In the genomic region with DNA sequence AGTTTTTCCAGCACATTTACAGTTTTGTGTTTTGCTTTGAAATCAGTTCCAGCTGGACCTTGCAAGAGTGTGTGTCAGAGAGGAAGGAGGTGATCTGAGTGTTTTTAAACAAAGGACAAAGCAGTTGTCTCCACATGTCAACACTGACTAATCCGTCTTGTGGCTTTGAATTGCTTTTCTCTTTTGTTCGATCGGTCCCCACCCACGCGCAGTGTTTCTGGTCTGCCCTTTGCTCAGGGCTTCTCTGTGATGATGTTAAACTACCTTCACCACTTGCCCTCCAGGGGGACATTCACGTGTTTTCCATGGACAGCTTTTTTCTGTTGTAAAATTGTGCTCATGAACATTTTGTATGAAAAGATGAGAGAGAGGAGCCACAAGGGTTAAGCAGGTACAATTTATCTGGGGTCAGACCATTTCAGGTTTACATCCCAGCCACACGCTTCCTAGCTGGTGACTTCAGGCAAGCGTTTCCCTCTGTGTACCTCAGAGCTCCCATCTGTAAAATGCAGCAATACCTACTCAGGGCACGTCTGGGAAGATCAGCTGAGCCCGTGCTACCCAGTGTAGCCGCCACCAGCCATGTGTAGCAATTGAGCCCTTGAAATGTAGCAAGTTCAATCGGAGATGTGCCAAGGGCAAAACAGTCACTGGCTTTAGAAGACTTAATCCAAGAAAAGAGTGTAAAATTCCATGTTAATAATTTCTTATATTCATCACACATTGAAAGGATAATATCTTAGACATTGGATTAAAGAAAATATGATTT, we compare ENCODE assay signal across 10 cellular contexts. TPM values are rescaled to one million over a fixed set of nuclear protein-coding genes. Genes with fewer than 3 reads are reported as not detected.
DNase-seq lines count a peak whose midpoint lies in the region; ATAC-seq and TF ChIP-seq lines count a peak whose summit lies in the region.
"Had no signal": no experiment of that assay in that cellular context is flagged by ENCODE, and none has a peak within 500 bp of the region (broad histone marks: within the 10 kb centered on the region; RNA-seq: fewer than 3 reads in every experiment).

No MANE protein-coding gene starts in this region.

- H3K4me3 ChIP-seq in SJCRH30, result no peak overlapping the region
- H3K4me3 ChIP-seq: lung had no signal

- no peaks in the 10 kb centered on the region for H3K4me1 Mint-ChIP-seq in WTC11

- peak; percentile 56 for DNase-seq in GM10266 (ENCODE audit: extremely low spot score)
- peak; percentile 59 to 76 for DNase-seq in SJCRH30
- peak; percentile 63 for DNase-seq in fibroblast of peridontal ligament (ENCODE audit: extremely low read depth)
- peak; percentile 58 to 61 for DNase-seq in stimulated activated CD4-positive, alpha-beta T cell treated with anti-CD3 and anti-CD28 coated beads, Interleukin-15, amount 100 ng/mL, for 48 hours (ENCODE audit: low read depth in 2 of 2)
- no peak for DNase-seq in germinal center (ENCODE audit: low spot score)
- DNase-seq in WTC11 (ENCODE audit: low spot score), result no peak
- no peak for DNase-seq in NCI-H2227 treated with DMSO at 0.1 percent for 48 hours (lab: John Stamatoyannopoulos, UW)
- DNase-seq: NCI-H1092 had no signal

- no peak overlapping the region for H3K27ac Mint-ChIP-seq in WTC11

- no peak for TF ChIP-seq CTCF in GM10266 (IDR thresholded peaks at IDR 0.05; ENCODE audit: control insufficient read depth, insufficient read depth, low read depth, missing control alignments)
- no peak for TF ChIP-seq CTCF in WTC11 (IDR thresholded peaks at IDR 0.05)

- H3K4me3 Mint-ChIP-seq in WTC11, result no peak overlapping the region

- H3K4me1 ChIP-seq in SJCRH30, result peaks cover 12% of the 10 kb centered on the region

- H3K27me3 ChIP-seq in SJCRH30, result no peaks in the 10 kb centered on the region

- POLR2A ChIA-PET in WTC11 (lab: Charles Lee), result no interaction called here

- peak overlapping the region; percentile 40; the same call in 1 of the 2 replicates for H3K27ac ChIP-seq in SJCRH30

- no peaks in the 10 kb centered on the region for H3K9me3 Mint-ChIP-seq in WTC11

- H3K9me3 ChIP-seq in SJCRH30 (replicated peaks), result no peaks in the 10 kb centered on the region

- peaks cover 72% of the 10 kb centered on the region for H3K36me3 Mint-ChIP-seq in WTC11

- H3K27me3 Mint-ChIP-seq in WTC11 (ENCODE audit: low read depth), result no peaks in the 10 kb centered on the region

- CTCF ChIA-PET in WTC11 (lab: Charles Lee), result interaction anchor here (0.5 kb wide), 1 partner anchor 152 kb away, joined by 3 read pairs; no protein-coding TSS in a partner anchor

- peaks cover 35% of the 10 kb centered on the region for H3K36me3 ChIP-seq in SJCRH30

- ATAC-seq in HG03159 (IDR thresholded peaks at IDR 0.05; ENCODE audit: unreplicated experiment) (no peak), WTC11 (no peak)

TF ChIP-seq in WTC11, 78 proteins besides CTCF, POLR2A, EP300 and RAD21:
- TF ChIP-seq, protein P1, sequence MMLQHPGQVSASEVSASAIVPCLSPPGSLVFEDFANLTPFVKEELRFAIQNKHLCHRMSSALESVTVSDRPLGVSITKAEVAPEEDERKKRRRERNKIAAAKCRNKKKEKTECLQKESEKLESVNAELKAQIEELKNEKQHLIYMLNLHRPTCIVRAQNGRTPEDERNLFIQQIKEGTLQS (CRISPR knock-in tag; conservative IDR thresholded peaks at IDR 0.05), result no peak
- TF ChIP-seq ZBTB21 (CRISPR knock-in tag; IDR thresholded peaks at IDR 0.05; ENCODE audit: borderline replicate concordance), result no peak
- no peak for TF ChIP-seq KAT7 (CRISPR knock-in tag; IDR thresholded peaks at IDR 0.05; ENCODE audit: borderline replicate concordance)
- TF ChIP-seq CBFB (CRISPR knock-in tag; IDR thresholded peaks at IDR 0.05; ENCODE audit: low read depth), result no peak
- no peak for TF ChIP-seq ZNF232 (CRISPR knock-in tag; IDR thresholded peaks at IDR 0.05)
- no peak for TF ChIP-seq HMGA2 (CRISPR knock-in tag; IDR thresholded peaks at IDR 0.05)
- TF ChIP-seq GRHL2 (CRISPR knock-in tag; IDR thresholded peaks at IDR 0.05; ENCODE audit: insufficient replicate concordance, severe bottlenecking), result no peak
- no peak for TF ChIP-seq CREM (CRISPR knock-in tag; IDR thresholded peaks at IDR 0.05)
- TF ChIP-seq, protein P2, sequence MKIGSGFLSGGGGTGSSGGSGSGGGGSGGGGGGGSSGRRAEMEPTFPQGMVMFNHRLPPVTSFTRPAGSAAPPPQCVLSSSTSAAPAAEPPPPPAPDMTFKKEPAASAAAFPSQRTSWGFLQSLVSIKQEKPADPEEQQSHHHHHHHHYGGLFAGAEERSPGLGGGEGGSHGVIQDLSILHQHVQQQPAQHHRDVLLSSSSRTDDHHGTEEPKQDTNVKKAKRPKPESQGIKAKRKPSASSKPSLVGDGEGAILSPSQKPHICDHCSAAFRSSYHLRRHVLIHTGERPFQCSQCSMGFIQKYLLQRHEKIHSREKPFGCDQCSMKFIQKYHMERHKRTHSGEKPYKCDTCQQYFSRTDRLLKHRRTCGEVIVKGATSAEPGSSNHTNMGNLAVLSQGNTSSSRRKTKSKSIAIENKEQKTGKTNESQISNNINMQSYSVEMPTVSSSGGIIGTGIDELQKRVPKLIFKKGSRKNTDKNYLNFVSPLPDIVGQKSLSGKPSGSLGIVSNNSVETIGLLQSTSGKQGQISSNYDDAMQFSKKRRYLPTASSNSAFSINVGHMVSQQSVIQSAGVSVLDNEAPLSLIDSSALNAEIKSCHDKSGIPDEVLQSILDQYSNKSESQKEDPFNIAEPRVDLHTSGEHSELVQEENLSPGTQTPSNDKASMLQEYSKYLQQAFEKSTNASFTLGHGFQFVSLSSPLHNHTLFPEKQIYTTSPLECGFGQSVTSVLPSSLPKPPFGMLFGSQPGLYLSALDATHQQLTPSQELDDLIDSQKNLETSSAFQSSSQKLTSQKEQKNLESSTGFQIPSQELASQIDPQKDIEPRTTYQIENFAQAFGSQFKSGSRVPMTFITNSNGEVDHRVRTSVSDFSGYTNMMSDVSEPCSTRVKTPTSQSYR (CRISPR knock-in tag; IDR thresholded peaks at IDR 0.05), result no peak
- TF ChIP-seq, protein P3, sequence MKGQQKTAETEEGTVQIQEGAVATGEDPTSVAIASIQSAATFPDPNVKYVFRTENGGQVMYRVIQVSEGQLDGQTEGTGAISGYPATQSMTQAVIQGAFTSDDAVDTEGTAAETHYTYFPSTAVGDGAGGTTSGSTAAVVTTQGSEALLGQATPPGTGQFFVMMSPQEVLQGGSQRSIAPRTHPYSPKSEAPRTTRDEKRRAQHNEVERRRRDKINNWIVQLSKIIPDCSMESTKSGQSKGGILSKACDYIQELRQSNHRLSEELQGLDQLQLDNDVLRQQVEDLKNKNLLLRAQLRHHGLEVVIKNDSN (CRISPR knock-in tag; IDR thresholded peaks at IDR 0.05), result no peak
- no peak for TF ChIP-seq TEAD4 (CRISPR knock-in tag; IDR thresholded peaks at IDR 0.05)
- no peak for TF ChIP-seq GABPB1 (CRISPR knock-in tag; IDR thresholded peaks at IDR 0.05)

RNA-seq across cellular contexts. Expression of a gene that starts 13.5 kb away (rescaled TPM):
- total RNA-seq in SJCRH30 (2014; rRNA removed; shearing (Covaris generic)), result 1.4 and 2.1 TPM in 2 replicates
- 4.5 to 10.6 TPM (median 8.6 TPM) in 3 replicates for total RNA-seq in WTC11 (2021)

RNA-seq across cellular contexts. Expression of a gene that starts 46.1 kb away (rescaled TPM):
- 57.0 and 72.7 TPM in 2 replicates for total RNA-seq in SJCRH30 (2014; rRNA removed; shearing (Covaris generic))
- 99.8 to 119 TPM (median 102 TPM) in 3 replicates for total RNA-seq in WTC11 (2021)

RNA-seq across cellular contexts. Expression of a gene that starts 46.4 kb away (rescaled TPM):
- 0.89 and 1.1 TPM in 2 replicates for total RNA-seq in SJCRH30 (2014; rRNA removed; shearing (Covaris generic))
- total RNA-seq in WTC11 (2021), result 12.8 to 15.9 TPM (median 15.7 TPM) in 3 replicates

Comparison
In these comparisons a context has a peak if more than half of its experiments do, and no peak if none do; other contexts are left out.
1. DNase-seq: peak in GM10266 (single experiment), SJCRH30 (2 of 2), fibroblast of peridontal ligament (single experiment) and stimulated activated CD4-positive, alpha-beta T cell treated with anti-CD3 and anti-CD28 coated beads, Interleukin-15, amount 100 ng/mL, for 48 hours (2 of 2); none in germinal center (single experiment), WTC11 (single experiment) and NCI-H2227 treated with DMSO at 0.1 percent for 48 hours (single experiment).